Comparison of ENCODE assay signal across 8 cellular contexts in the genomic region with DNA sequence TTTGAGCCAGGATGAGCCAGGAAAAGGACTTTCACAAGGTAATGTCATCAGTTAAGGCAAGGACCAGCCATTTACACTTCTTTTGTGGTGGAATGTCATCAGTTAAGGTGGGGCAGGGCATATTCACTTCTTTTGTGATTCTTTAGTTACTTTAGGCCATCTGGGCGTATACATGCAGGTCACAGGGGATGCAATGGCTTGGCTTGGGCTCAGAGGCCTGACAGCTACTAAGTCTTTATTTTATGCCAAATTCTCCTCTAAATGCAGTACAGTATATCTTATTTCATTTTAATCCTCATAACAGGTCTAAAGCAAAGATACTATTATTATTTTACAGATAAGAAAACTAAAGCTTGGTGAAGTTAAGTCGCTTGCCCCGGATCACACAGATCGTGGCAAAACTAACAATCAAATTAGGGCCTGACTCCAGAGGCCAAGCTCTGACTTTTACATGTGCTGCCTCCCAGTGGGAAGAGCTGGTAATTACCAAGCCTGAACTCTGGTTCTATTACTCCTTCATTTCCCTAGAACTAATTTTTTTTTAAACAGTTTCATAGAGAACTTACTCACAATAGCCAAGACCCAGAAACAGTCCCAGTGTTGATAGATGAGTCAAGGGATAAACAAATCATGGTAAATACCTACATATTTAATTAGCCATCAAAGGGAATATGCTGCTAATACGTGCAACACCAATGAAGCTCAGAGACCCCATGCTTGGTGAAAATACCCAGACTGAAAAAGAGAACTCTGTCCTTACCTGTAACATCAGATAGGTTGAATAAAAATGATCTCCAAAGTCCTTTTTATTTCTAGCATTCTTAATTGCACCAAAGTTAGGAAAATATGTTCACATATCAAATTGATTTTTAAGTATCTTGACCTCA. TPM values are rescaled to one million over a fixed set of nuclear protein-coding genes. Genes with fewer than 3 reads are reported as not detected.
DNase-seq lines count a peak whose midpoint lies in the region; ATAC-seq and TF ChIP-seq lines count a peak whose summit lies in the region.

No MANE protein-coding gene starts in this region.

- peak; percentile 90 for ATAC-seq in GM21723 (IDR thresholded peaks at IDR 0.05; ENCODE audit: unreplicated experiment)
- peak; percentile 96 for ATAC-seq in left lung

- no peaks in the 10 kb centered on the region for H3K36me3 ChIP-seq in left lung

- TF ChIP-seq CTCF in left lung (IDR thresholded peaks at IDR 0.05): peak; percentile 62 to 82

- no peak overlapping the region for H3K4me3 ChIP-seq in left lung

- DNase-seq in NCI-H2107 treated with DMSO at 0.1 percent for 48 hours (lab: John Stamatoyannopoulos, UW; ENCODE audit: unreplicated experiment) (peak; percentile 38), NCI-H2107 (lab: John Stamatoyannopoulos, UW) (no peak), KG1 (lab: John Stamatoyannopoulos, UW) (peak; percentile 35), T1000 (lab: John Stamatoyannopoulos, UW) (peak; percentile 35), cerebellar cortex (ENCODE audit: low spot score) (peak; percentile 36), left lung (peak in 1 of 2 donors; percentile 47)
- DNase-seq in stimulated activated CD8-positive, alpha-beta memory T cell treated with anti-CD3 and anti-CD28 coated beads, Interleukin-4, amount 100 ng/mL, for 48 hours: peak; percentile 78

- intact Hi-C loops in left lung (cut with DNase I): no loop called here

- H3K27ac ChIP-seq in left lung: no peak overlapping the region

- H3K9me3 ChIP-seq in left lung: no peaks in the 10 kb centered on the region

- H3K27me3 ChIP-seq in left lung: no peaks in the 10 kb centered on the region

- H3K4me1 ChIP-seq in left lung: peaks cover 0 to 13% of the 10 kb centered on the region in 2 donors

RNA-seq across cellular contexts. Expression of a gene that starts 35.4 kb away (rescaled TPM):
- 1 to 10 TPM; 6.5 to 7.2 TPM for total RNA-seq in left lung

RNA-seq across cellular contexts. Expression of a gene that starts 55.5 kb away (rescaled TPM):
- 100 to 1,000 TPM in 1 of 2 donors, 10 to 100 TPM in 1; 65.8 to 111 TPM for total RNA-seq in left lung

RNA-seq across cellular contexts. Expression of a gene that starts 55.8 kb away (rescaled TPM):
- 10 to 100 TPM; 38.5 to 53.3 TPM for total RNA-seq in left lung
